25 cellular contexts compared by ENCODE assay signal in the genomic region with DNA sequence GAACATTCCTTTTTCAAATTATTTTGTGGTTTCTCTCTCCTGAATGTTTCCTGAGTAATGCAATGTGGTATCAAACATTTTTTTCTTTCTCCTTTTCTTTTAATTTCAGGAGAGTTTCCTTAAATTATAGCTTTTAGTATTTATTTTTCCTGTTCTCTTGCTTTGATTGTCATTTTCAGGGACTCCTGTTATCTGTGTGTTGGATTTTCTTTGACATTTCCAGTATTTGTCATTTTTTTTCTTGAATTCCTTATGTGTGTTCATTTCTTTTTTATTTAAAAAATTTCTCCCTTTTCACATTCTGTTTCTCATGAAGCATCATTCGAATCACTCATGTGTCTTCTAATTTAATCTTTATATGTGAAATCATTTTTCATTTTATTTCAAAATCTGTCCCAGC.
"Had no signal": no experiment of that assay in that cellular context is flagged by ENCODE, and none has a peak within 500 bp of the region (broad histone marks: within the 10 kb centered on the region; RNA-seq: fewer than 3 reads in every experiment).

No MANE protein-coding gene starts in this region.

- H3K27ac Mint-ChIP-seq: dendritic cell treated with granulocyte-macrophage colony-stimulating factor and Interleukin-4, amounts not matched to agents 40 ng/mL and 50 ng/mL, for 4 days; effector memory CD8-positive, alpha-beta T cell; endodermal cell had no signal

- H3K27ac ChIP-seq: colonic mucosa, coronary artery, dorsolateral prefrontal cortex, epithelial cell of prostate, esophagus muscularis mucosa, esophagus squamous epithelium, foreskin keratinocyte, gastrocnemius medialis, gastroesophageal sphincter, heart left ventricle, heart right ventricle, hepatocyte had no signal

- H3K9me3 Mint-ChIP-seq: effector memory CD8-positive, alpha-beta T cell had no signal

- DNase-seq: colonic mucosa; cortex of kidney; dermis blood vessel endothelial cell; dorsolateral prefrontal cortex; effector CD4-positive, alpha-beta T cell; effector CD8-positive, alpha-beta T cell; effector memory CD4-positive, alpha-beta T cell; effector memory CD8-positive, alpha-beta T cell; endodermal cell; erythroblast; esophagus squamous epithelium; foreskin fibroblast; foreskin keratinocyte; foreskin melanocyte; gastrocnemius medialis; glutamatergic neuron; heart left ventricle; heart right ventricle had no signal

- H3K9me3 ChIP-seq: colonic mucosa, gastrocnemius medialis had no signal

- H3K36me3 ChIP-seq: colonic mucosa, esophagus muscularis mucosa, esophagus squamous epithelium, gastrocnemius medialis, gastroesophageal sphincter, heart left ventricle, heart right ventricle had no signal

- ATAC-seq: effector memory CD8-positive, alpha-beta T cell; esophagus mucosa; foreskin keratinocyte; gastrocnemius medialis; gastroesophageal sphincter; heart left ventricle; heart right ventricle had no signal

- H3K4me3 ChIP-seq: colonic mucosa, coronary artery, dorsolateral prefrontal cortex, esophagus muscularis mucosa, esophagus squamous epithelium, gastrocnemius medialis, gastroesophageal sphincter, heart left ventricle, heart right ventricle, hepatocyte had no signal

- H3K4me1 ChIP-seq: colonic mucosa, esophagus muscularis mucosa, esophagus squamous epithelium, foreskin keratinocyte, gastrocnemius medialis, gastroesophageal sphincter, heart left ventricle, heart right ventricle had no signal
